1 cellular context compared by ENCODE assay signal in the genomic region with DNA sequence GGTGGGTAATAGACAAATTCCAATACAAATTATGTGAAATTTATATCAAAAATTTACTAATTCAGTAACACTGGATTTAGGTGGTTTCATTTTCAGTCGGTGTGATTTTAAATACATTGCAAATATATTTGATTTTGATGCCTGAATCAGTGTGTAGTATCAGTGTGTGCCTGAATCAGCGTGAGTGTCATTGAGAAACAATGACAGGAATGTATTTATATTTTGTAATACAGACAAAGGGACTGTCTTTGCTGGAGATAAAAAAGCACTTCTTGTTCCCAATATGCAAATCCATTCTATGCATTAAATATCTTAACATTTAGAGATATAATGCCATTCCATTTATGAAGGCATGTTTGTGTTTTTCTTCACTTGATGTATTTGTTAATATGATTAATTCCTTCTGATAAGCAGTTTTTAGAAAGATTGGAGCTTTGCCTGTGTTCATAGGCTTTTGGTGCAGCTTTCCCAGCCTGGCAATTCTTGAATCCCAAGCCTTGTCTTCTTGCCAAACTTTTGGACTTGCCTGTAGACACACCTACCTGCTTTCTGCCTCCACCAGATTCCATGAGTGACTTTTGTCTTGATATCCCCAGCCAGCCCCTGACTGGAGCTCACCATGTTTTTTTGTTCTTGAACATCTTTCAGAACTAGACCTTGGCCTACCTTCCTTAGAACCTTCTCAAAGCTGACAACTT.
A peak's percentile ranks its signal among the peaks of the same experiment; 100 is the strongest.
TF ChIP-seq lines count a peak whose summit lies in the region.

No MANE protein-coding gene starts in this region.

TF ChIP-seq in SK-N-SH, 30 proteins besides CTCF, POLR2A, EP300 and RAD21:
- no peak for TF ChIP-seq USF2 (IDR thresholded peaks at IDR 0.05; ENCODE audit: borderline replicate concordance, low read depth, low read length)
- TF ChIP-seq NRF1 (IDR thresholded peaks at IDR 0.05; ENCODE audit: low read depth, low read length): no peak
- TF ChIP-seq JUND (IDR thresholded peaks at IDR 0.05): 0 out of 2 replicates have a peak, but pooled peaks have one; percentile 31
- TF ChIP-seq FOSL2 (IDR thresholded peaks at IDR 0.05; ENCODE audit: borderline replicate concordance, low read depth): peak; percentile 28; the same call in 1 of the 2 replicates
- TF ChIP-seq ELF1 (IDR thresholded peaks at IDR 0.05): no peak
- TF ChIP-seq EZH2phosphoT487 (IDR thresholded peaks at IDR 0.05; ENCODE audit: borderline replicate concordance, low read depth): no peak
- no peak for TF ChIP-seq MXI1 (IDR thresholded peaks at IDR 0.05; ENCODE audit: low read depth, low read length)
- TF ChIP-seq, protein P1, sequence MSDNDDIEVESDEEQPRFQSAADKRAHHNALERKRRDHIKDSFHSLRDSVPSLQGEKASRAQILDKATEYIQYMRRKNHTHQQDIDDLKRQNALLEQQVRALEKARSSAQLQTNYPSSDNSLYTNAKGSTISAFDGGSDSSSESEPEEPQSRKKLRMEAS (IDR thresholded peaks at IDR 0.05; ENCODE audit: low read depth): no peak
- no peak for TF ChIP-seq POLR2AphosphoS5 (IDR thresholded peaks at IDR 0.05; ENCODE audit: low read depth, low read length)
- TF ChIP-seq, protein P2, sequence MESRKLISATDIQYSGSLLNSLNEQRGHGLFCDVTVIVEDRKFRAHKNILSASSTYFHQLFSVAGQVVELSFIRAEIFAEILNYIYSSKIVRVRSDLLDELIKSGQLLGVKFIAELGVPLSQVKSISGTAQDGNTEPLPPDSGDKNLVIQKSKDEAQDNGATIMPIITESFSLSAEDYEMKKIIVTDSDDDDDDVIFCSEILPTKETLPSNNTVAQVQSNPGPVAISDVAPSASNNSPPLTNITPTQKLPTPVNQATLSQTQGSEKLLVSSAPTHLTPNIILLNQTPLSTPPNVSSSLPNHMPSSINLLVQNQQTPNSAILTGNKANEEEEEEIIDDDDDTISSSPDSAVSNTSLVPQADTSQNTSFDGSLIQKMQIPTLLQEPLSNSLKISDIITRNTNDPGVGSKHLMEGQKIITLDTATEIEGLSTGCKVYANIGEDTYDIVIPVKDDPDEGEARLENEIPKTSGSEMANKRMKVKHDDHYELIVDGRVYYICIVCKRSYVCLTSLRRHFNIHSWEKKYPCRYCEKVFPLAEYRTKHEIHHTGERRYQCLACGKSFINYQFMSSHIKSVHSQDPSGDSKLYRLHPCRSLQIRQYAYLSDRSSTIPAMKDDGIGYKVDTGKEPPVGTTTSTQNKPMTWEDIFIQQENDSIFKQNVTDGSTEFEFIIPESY (IDR thresholded peaks at IDR 0.05; ENCODE audit: borderline replicate concordance, low read depth): no peak
